8 cellular contexts compared by ENCODE assay signal in genomic region chr20:18276821-18277220, GRCh38. TPM values are rescaled to one million over a fixed set of nuclear protein-coding genes. Genes with fewer than 3 reads are reported as not detected.
A peak's percentile ranks its signal among the peaks of the same experiment; 100 is the strongest.
DNase-seq lines count a peak whose midpoint lies in the region; ATAC-seq, FAIRE-seq and TF ChIP-seq lines count a peak whose summit lies in the region.

No MANE protein-coding gene starts in this region.

- H3K4me3 ChIP-seq in choroid plexus epithelial cell (ENCODE audit: low read depth, low read length): no peak overlapping the region
- H3K4me3 ChIP-seq in HepG2 (replicated peaks in 1 of 3; ENCODE audit: insufficient read depth in 1 of 3, low read depth in 2 of 3, low read length in 3 of 3): no peak overlapping the region

- 22% methylated on average over 12 of the region's 12 CpGs for WGBS in HepG2 (ENCODE audit: low lambda C conversion rate)

- TF ChIP-seq EP300 in HepG2 (IDR thresholded peaks at IDR 0.05; ENCODE audit: low read depth in 2 of 2, low read length in 2 of 2) (no peak), HepG2 (CRISPR knock-in tag; IDR thresholded peaks at IDR 0.05; ENCODE audit: borderline replicate concordance) (no peak)

- POLR2A ChIA-PET in HepG2 (lab: Yijun Ruan, JAX): interaction anchor here (2.0 kb wide), 1 partner anchor 11 kb away, joined by 14 read pairs; the partner anchor contains the start of gene ZNF133

- H3K36me3 ChIP-seq in HepG2 (replicated peaks in 1 of 2; ENCODE audit: control insufficient read depth in 1 of 2, insufficient read depth in 2 of 2, low read length in 2 of 2): no peaks in the 10 kb centered on the region

- TF ChIP-seq POLR2A in HepG2 (IDR thresholded peaks at IDR 0.05; ENCODE audit: insufficient read depth in 1 of 2, low read depth in 2 of 2, low read length in 2 of 2): no peak

- no peaks in the 10 kb centered on the region for H3K9me3 Mint-ChIP-seq in HFFc6

- peak; percentile 92 for TF ChIP-seq RAD21 in HepG2 (CRISPR knock-in tag; IDR thresholded peaks at IDR 0.05)

- H3K4me3 Mint-ChIP-seq in HFFc6: peak overlapping the region; percentile 37; the same call in 1 of the 2 replicates

- no peaks in the 10 kb centered on the region for H3K36me3 Mint-ChIP-seq in HFFc6 (ENCODE audit: low read depth)

- intact Hi-C loops in HepG2 (cut with micrococcal nuclease; ENCODE audit: unreplicated experiment): loop anchor here (1.0 to 10.0 kb wide), 6 partner anchors 19 to 772 kb away; partner anchors contain the start of genes MGME1 and SNX5

- in situ Hi-C loops in HepG2 (cut with HindIII; ENCODE audit: extremely low pct_ligation_motif_present, low pct_unique_long_range_greater_than_20kb): loop anchor here (25.0 kb wide), 1 partner anchor 765 kb away; no protein-coding TSS in a partner anchor

- H3K4me1 ChIP-seq in HepG2 (ENCODE audit: insufficient read depth, low read length): peaks cover 10% of the 10 kb centered on the region

- H3K27me3 ChIP-seq in HepG2 (ENCODE audit: control insufficient read depth in 1 of 2, insufficient read depth in 2 of 2, low read length in 2 of 2): peaks cover 0 to 18% of the 10 kb centered on the region in 2 experiments; a peak in 1 of 5 replicates

- H3K9me3 ChIP-seq in HepG2 (ENCODE audit: low read length): no peaks in the 10 kb centered on the region

- no peak overlapping the region for H3K9ac ChIP-seq in HepG2 (ENCODE audit: insufficient read depth, low read depth, low read length)

- H3K4me2 ChIP-seq in HepG2 (ENCODE audit: low read depth, low read length): no peak overlapping the region

- CTCF ChIA-PET in HepG2 (lab: Yijun Ruan, JAX; ENCODE audit: low intra/inter-chr PET ratio, low total read pairs): interaction anchor here (0.7 to 3.1 kb wide), 6 partner anchors 18 to 1475 kb away, joined by 3 to 22 read pairs (median 6); no protein-coding TSS in a partner anchor

- peak; percentile 68 for FAIRE-seq in HepG2 (lab: Jason Lieb, UNC)

- peak; percentile 49 for DNase-seq in DMS114 treated with DMSO at 0.1 percent for 48 hours (lab: John Stamatoyannopoulos, UW; ENCODE audit: unreplicated experiment)
- DNase-seq in HFFc6: peak; percentile 38
- peak; percentile 39 for DNase-seq in NCI-H2196 treated with DMSO at 0.1 percent for 48 hours (lab: John Stamatoyannopoulos, UW; ENCODE audit: unreplicated experiment)
- peak; percentile 7 for DNase-seq in activated CD4-positive, CD25-positive, alpha-beta regulatory T cell treated with anti-CD3 and anti-CD28 coated beads, Interleukin-2, amount 50 U/mL, for 16 hours (ENCODE audit: low read depth, low spot score)
- peak; percentile 88 for DNase-seq in choroid plexus epithelial cell (ENCODE audit: low read depth)
- peak; percentile 75 for DNase-seq in HepG2 (ENCODE audit: low spot score)
- DNase-seq in stimulated activated CD8-positive, alpha-beta memory T cell treated with anti-CD3 and anti-CD28 coated beads, Interleukin-12 subunit alpha, Interleukin-12 subunit beta, amount 100 ng/mL, for 1 hour (ENCODE audit: low read depth): peak; percentile 20

- H3K4me1 Mint-ChIP-seq in HFFc6 (ENCODE audit: low read depth): peaks cover 21% of the 10 kb centered on the region

- no peak overlapping the region for H3K27ac ChIP-seq in HepG2 (ENCODE audit: extremely low read length, insufficient read depth, low read length)

- no peaks in the 10 kb centered on the region for H3K79me2 ChIP-seq in HepG2 (ENCODE audit: insufficient read depth, low read length)

- TF ChIP-seq CTCF in HFFc6 (IDR thresholded peaks at IDR 0.05) (peak; percentile 84), choroid plexus epithelial cell (conservative IDR thresholded peaks at IDR 0.05; ENCODE audit: low read depth, low read length) (peak; percentile 98), HepG2 (CRISPR knock-in tag; IDR thresholded peaks at IDR 0.05) (peak; percentile 98)

- BruUV-seq in HepG2 (replicated peaks; lab: Mats Ljungman, UMichigan): no TSS peak

- H4K20me1 ChIP-seq in HepG2 (ENCODE audit: insufficient read depth, low read length): no peaks in the 10 kb centered on the region

- H3K27me3 Mint-ChIP-seq in HFFc6 (ENCODE audit: insufficient read depth): peaks cover 19% of the 10 kb centered on the region

- ATAC-seq in HepG2 (peak; percentile 95), GM18873 (IDR thresholded peaks at IDR 0.05; ENCODE audit: low FRiP score, unreplicated experiment) (no peak)

- H2AFZ ChIP-seq in HepG2 (ENCODE audit: low read length): no peak overlapping the region

- no peak overlapping the region for H3K27ac Mint-ChIP-seq in HFFc6

TF ChIP-seq in HepG2, 621 proteins besides CTCF, POLR2A, EP300 and RAD21 (continues in another document):
- TF ChIP-seq ELF3 (CRISPR knock-in tag; IDR thresholded peaks at IDR 0.05) (peak; percentile 64; the same call in 1 of the 2 replicates), SIN3A (IDR thresholded peaks at IDR 0.05; ENCODE audit: borderline replicate concordance, low read depth, low read length) (no peak), KDM2A (CRISPR knock-in tag; IDR thresholded peaks at IDR 0.05; ENCODE audit: borderline replicate concordance, low read depth) (peak; percentile 84), GATAD2A (CRISPR knock-in tag; IDR thresholded peaks at IDR 0.05) (0 out of 2 replicates have a peak, but pooled peaks have one; percentile 17), ZNF616 (CRISPR knock-in tag; IDR thresholded peaks at IDR 0.05; ENCODE audit: low read depth) (no peak; the same call in 1 of the 2 replicates), HOMEZ (CRISPR knock-in tag; IDR thresholded peaks at IDR 0.05; ENCODE audit: low read depth) (0 out of 2 replicates have a peak, but pooled peaks have one; percentile 55), ZFX (CRISPR knock-in tag; IDR thresholded peaks at IDR 0.05; ENCODE audit: low read depth) (peak; percentile 22; the same call in 1 of the 2 replicates), ZGPAT (CRISPR knock-in tag; IDR thresholded peaks at IDR 0.05) (0 out of 2 replicates have a peak, but pooled peaks have one; percentile 37), DRAP1 (CRISPR knock-in tag; IDR thresholded peaks at IDR 0.05) (0 out of 2 replicates have a peak, but pooled peaks have one; percentile 46), TEAD3 (CRISPR knock-in tag; optimal IDR thresholded peaks at IDR 0.05; ENCODE audit: borderline replicate concordance) (peak; percentile 47)

RNA-seq across cellular contexts. Expression of gene ZNF133, which starts 11.5 kb away (rescaled TPM):
- 10 to 100 TPM in 4 of 6 experiments, 1 to 10 TPM in 2; 8.9 to 11.4 (median 10.2) TPM for total RNA-seq in HFFc6 (2021; fragmentation: NEBNext Ultra II Directional; extraction: Animal tissue kit (Norgen Biotek cat#: 25700))
- 25.9 and 26.7 TPM in 2 replicates for total RNA-seq in HepG2 (2016; rRNA removed; fragmentation: Illumina TruSeq; extraction: Trizol)
- total RNA-seq in HepG2 (2016; cell fraction: cytosol; rRNA removed; fragmentation: Illumina TruSeq; extraction: Trizol; ENCODE audit: low read depth): 20.4 and 21.1 TPM in 2 replicates
- 26.5 and 28.9 TPM in 2 replicates for total RNA-seq in HepG2 (2016; cell fraction: insoluble cytoplasmic fraction; rRNA removed; fragmentation: Illumina TruSeq; extraction: Trizol)
- 14.9 and 18.4 TPM in 2 replicates for total RNA-seq in HepG2 (2016; cell fraction: membrane; rRNA removed; fragmentation: Illumina TruSeq; extraction: Trizol)
- total RNA-seq in HepG2 (2016; cell fraction: nucleus; rRNA removed; fragmentation: Illumina TruSeq; extraction: Trizol): 34.7 and 40.8 TPM in 2 replicates
- polyA plus RNA-seq in HepG2 (2011; rRNA removed): 23.5 and 27.2 TPM in 2 replicates
- polyA plus RNA-seq in HepG2 (2011; cell fraction: cytosol; rRNA removed): 16.3 and 20.3 TPM in 2 replicates
- polyA plus RNA-seq in HepG2 (2011; cell fraction: nucleus; rRNA removed): 66.0 and 71.0 TPM in 2 replicates
- 14.2 and 16.6 TPM in 2 replicates for polyA plus RNA-seq in HepG2 (2012)
- polyA plus RNA-seq in HepG2 (2016; cell fraction: cytosol; fragmentation: Illumina TruSeq; extraction: Trizol; ENCODE audit: low read depth): 2.1 and 2.4 TPM in 2 replicates
- polyA plus RNA-seq in HepG2 (2016; cell fraction: insoluble cytoplasmic fraction; fragmentation: Illumina TruSeq; extraction: Trizol; ENCODE audit: low read depth): 16.5 and 16.7 TPM in 2 replicates
- 5.2 and 5.4 TPM in 2 replicates for polyA plus RNA-seq in HepG2 (2016; cell fraction: membrane; fragmentation: Illumina TruSeq; extraction: Trizol; ENCODE audit: low read depth)
- 69.3 and 73.3 TPM in 2 replicates for polyA plus RNA-seq in HepG2 (2016; cell fraction: nucleus; fragmentation: Illumina TruSeq; extraction: Trizol; ENCODE audit: insufficient read depth, low read depth)
- polyA minus RNA-seq in HepG2 (2011; rRNA and poly(A)+ RNA removed; ENCODE audit: low replicate concordance): 7.4 and 27.1 TPM in 2 replicates
- 10.5 and 10.6 TPM in 2 replicates for polyA minus RNA-seq in HepG2 (2011; cell fraction: cytosol; rRNA and poly(A)+ RNA removed)
- 25.5 and 34.3 TPM in 2 replicates for polyA minus RNA-seq in HepG2 (2011; cell fraction: nucleus; rRNA and poly(A)+ RNA removed)

Comparison
In these comparisons a context has a peak if more than half of its experiments do, and no peak if none do; other contexts are left out.
1. DNase-seq: peak in every context shown above with its lines; median percentile 88 in choroid plexus epithelial cell; 75 in HepG2; 49 in DMS114 treated with DMSO at 0.1 percent for 48 hours; 39 in NCI-H2196 treated with DMSO at 0.1 percent for 48 hours; 38 in HFFc6; 20 in stimulated activated CD8-positive, alpha-beta memory T cell treated with anti-CD3 and anti-CD28 coated beads, Interleukin-12 subunit alpha, Interleukin-12 subunit beta, amount 100 ng/mL, for 1 hour; 7 in activated CD4-positive, CD25-positive, alpha-beta regulatory T cell treated with anti-CD3 and anti-CD28 coated beads, Interleukin-2, amount 50 U/mL, for 16 hours.